Comparison of ENCODE assay signal across 8 cellular contexts in the genomic region with DNA sequence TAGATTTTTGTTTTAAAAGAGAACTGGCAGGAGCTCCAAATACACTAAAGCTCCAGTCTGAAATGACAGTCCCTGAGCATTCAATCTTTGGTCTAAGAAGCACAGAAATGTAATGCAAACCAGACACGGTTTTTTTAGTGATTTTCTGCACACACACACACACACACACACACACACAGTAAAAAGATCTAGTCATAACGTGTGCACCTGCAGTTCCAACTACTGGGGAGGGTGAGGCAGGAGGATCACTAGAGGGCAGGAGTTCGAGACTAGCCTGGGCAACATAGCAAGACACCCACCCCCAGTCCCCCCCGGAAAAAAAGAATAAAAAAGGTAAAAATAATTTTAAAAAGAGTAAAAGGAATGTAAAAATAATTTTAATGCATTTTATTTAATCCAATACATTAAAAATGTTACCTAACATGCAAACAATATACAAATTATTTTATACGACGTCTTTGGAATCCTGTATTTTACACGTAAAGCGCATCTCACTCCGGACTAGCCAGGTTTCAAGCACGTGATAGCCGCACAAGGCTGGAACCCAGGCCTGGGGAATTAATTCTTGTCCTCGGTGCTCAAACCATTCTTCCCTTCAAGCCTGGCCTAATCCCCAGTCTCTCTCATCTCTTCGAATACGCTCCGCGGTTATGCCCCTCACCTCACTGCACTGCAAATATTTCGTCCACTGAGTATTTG. TPM values are rescaled to one million over a fixed set of nuclear protein-coding genes. Genes with fewer than 3 reads are reported as not detected.
DNase-seq lines count a peak whose midpoint lies in the region; ATAC-seq and TF ChIP-seq lines count a peak whose summit lies in the region.

No MANE protein-coding gene starts in this region.

- WGBS in SK-N-SH (ENCODE audit: low lambda C conversion rate), result 2% methylated on average over 17 of the region's 17 CpGs
- 11% methylated on average over 17 of the region's 17 CpGs for WGBS in hepatocyte (ENCODE audit: low lambda C conversion rate, missing lambda C conversion rate)

- peaks cover 58% of the 10 kb centered on the region for H3K4me1 Mint-ChIP-seq in stimulated activated naive CD8-positive, alpha-beta T cell treated with anti-CD3 and anti-CD28 coated beads, Interleukin-15, amount 100 ng/mL, for 72 hours

- no peaks in the 10 kb centered on the region for H3K27me3 ChIP-seq in SK-N-SH (ENCODE audit: insufficient read depth)
- H3K27me3 ChIP-seq in hepatocyte, result no peaks in the 10 kb centered on the region

- DNase-seq in SK-N-SH (no peak), hepatocyte (ENCODE audit: low spot score) (no peak), NCI-H526 treated with DMSO at 0.1 percent for 48 hours (lab: John Stamatoyannopoulos, UW) (no peak), NCI-H1436 treated with DMSO at 0.1 percent for 48 hours (lab: John Stamatoyannopoulos, UW) (no peak)
- DNase-seq in stimulated activated naive CD8-positive, alpha-beta T cell treated with anti-CD3 and anti-CD28 coated beads, Interleukin-15, amount 100 ng/mL, for 72 hours, result no peak

- peaks cover 10% of the 10 kb centered on the region for H3F3A ChIP-seq in SK-N-SH (replicated peaks; ENCODE audit: insufficient read depth)

- H3K9ac ChIP-seq in SK-N-SH, result peak overlapping the region; percentile 97

- peak overlapping the region; percentile 100 for H3K4me3 Mint-ChIP-seq in stimulated activated naive CD8-positive, alpha-beta T cell treated with anti-CD3 and anti-CD28 coated beads, Interleukin-15, amount 100 ng/mL, for 72 hours

- no peak for TF ChIP-seq EP300 in SK-N-SH (IDR thresholded peaks at IDR 0.05; ENCODE audit: borderline replicate concordance in 1 of 2, low read depth in 1 of 2, low read length in 1 of 2)

- H3K9me3 Mint-ChIP-seq in stimulated activated naive CD8-positive, alpha-beta T cell treated with anti-CD3 and anti-CD28 coated beads, Interleukin-15, amount 100 ng/mL, for 72 hours, result peaks cover 1 to 3% of the 10 kb centered on the region in 2 donors

- POLR2A ChIA-PET in SK-N-SH (lab: Yijun Ruan, JAX), result interaction anchor here (0.6 to 2.1 kb wide), 9 partner anchors 7 to 815 kb away, joined by 3 to 7 read pairs (median 3); no protein-coding TSS in a partner anchor

- H4K20me1 ChIP-seq in SK-N-SH (ENCODE audit: insufficient read depth), result peaks cover 4% of the 10 kb centered on the region; the same call in 1 of the 2 replicates
- no peaks in the 10 kb centered on the region for H4K20me1 ChIP-seq in hepatocyte (ENCODE audit: insufficient read depth, poor library complexity, severe bottlenecking)

- peaks cover 0 to 3% of the 10 kb centered on the region in 2 experiments for H3K36me3 ChIP-seq in SK-N-SH (replicated peaks in 1 of 2; ENCODE audit: control insufficient read depth in 1 of 2, insufficient read depth in 2 of 2, low read length in 1 of 2)
- H3K36me3 ChIP-seq in hepatocyte (replicated peaks; ENCODE audit: insufficient read depth, low read depth), result no peaks in the 10 kb centered on the region

- H3K79me2 ChIP-seq in SK-N-SH (ENCODE audit: insufficient read depth), result peaks cover 63% of the 10 kb centered on the region
- H3K79me2 ChIP-seq in hepatocyte, result peaks cover 50% of the 10 kb centered on the region

- peaks cover 11 to 14% of the 10 kb centered on the region in 2 experiments; a peak in 2 of 4 replicates for H3K4me1 ChIP-seq in SK-N-SH (ENCODE audit: control insufficient read depth in 1 of 2, insufficient read depth in 2 of 2, low read depth in 1 of 2, low read length in 1 of 2)
- peaks cover 20% of the 10 kb centered on the region for H3K4me1 ChIP-seq in hepatocyte (ENCODE audit: insufficient read depth)

- peak overlapping the region; percentile 98 to 99 for H3K27ac Mint-ChIP-seq in stimulated activated naive CD8-positive, alpha-beta T cell treated with anti-CD3 and anti-CD28 coated beads, Interleukin-15, amount 100 ng/mL, for 72 hours

- ATAC-seq in SK-N-SH treated with all-trans-retinoic acid at 6 μM for 48 hours (no peak), HG02973 (IDR thresholded peaks at IDR 0.05; ENCODE audit: unreplicated experiment) (no peak)
- ATAC-seq in stimulated activated naive CD8-positive, alpha-beta T cell treated with anti-CD3 and anti-CD28 coated beads, Interleukin-15, amount 100 ng/mL, for 72 hours, result no peak

- no peak for TF ChIP-seq RAD21 in SK-N-SH (IDR thresholded peaks at IDR 0.05; ENCODE audit: low read length)

- H2AFZ ChIP-seq in SK-N-SH (ENCODE audit: low read depth) (peak overlapping the region; percentile 81), hepatocyte (peak overlapping the region; percentile 70)

- H3K27ac ChIP-seq in SK-N-SH (ENCODE audit: low read depth in 2 of 2, low read length in 1 of 2), result peak overlapping the region; percentile 78 to 85
- H3K27ac ChIP-seq in hepatocyte, result peak overlapping the region; percentile 97

- H3K4me2 ChIP-seq in SK-N-SH (peak overlapping the region; percentile 84), hepatocyte (peak overlapping the region; percentile 85)

- no peaks in the 10 kb centered on the region for H3K27me3 Mint-ChIP-seq in stimulated activated naive CD8-positive, alpha-beta T cell treated with anti-CD3 and anti-CD28 coated beads, Interleukin-15, amount 100 ng/mL, for 72 hours

- H3K9me2 ChIP-seq in SK-N-SH, result no peaks in the 10 kb centered on the region
- no peaks in the 10 kb centered on the region for H3K9me2 ChIP-seq in hepatocyte (replicated peaks; ENCODE audit: insufficient read depth)

- CTCF ChIA-PET in SK-N-SH (lab: Yijun Ruan, JAX), result interaction anchor here (0.6 to 1.6 kb wide), 7 partner anchors 14 to 220 kb away, joined by 3 to 7 read pairs (median 4); no protein-coding TSS in a partner anchor

- H3K9me3 ChIP-seq in SK-N-SH (no peaks in the 10 kb centered on the region), hepatocyte (ENCODE audit: low read depth) (no peaks in the 10 kb centered on the region)

- TF ChIP-seq CTCF in SK-N-SH (IDR thresholded peaks at IDR 0.05) (no peak), WI38 (IDR thresholded peaks at IDR 0.05; ENCODE audit: low read depth, low read length) (no peak), hepatocyte (IDR thresholded peaks at IDR 0.05; ENCODE audit: poor library complexity) (no peak)

- peak overlapping the region; percentile 75 to 98 for H3K4me3 ChIP-seq in SK-N-SH (ENCODE audit: low read depth in 2 of 2, low read length in 1 of 2)
- peak overlapping the region; percentile 98 for H3K4me3 ChIP-seq in WI38 (ENCODE audit: low read depth, low read length)
- peak overlapping the region; percentile 79 for H3K4me3 ChIP-seq in hepatocyte

TF ChIP-seq in SK-N-SH, 30 proteins besides CTCF, POLR2A, EP300 and RAD21 (continues in another document):
- no peak for TF ChIP-seq TCF12 (IDR thresholded peaks at IDR 0.05)
- TF ChIP-seq TEAD4 (IDR thresholded peaks at IDR 0.05; ENCODE audit: borderline replicate concordance, insufficient read depth), result no peak
- TF ChIP-seq MEF2A (IDR thresholded peaks at IDR 0.05; ENCODE audit: borderline replicate concordance, low read depth), result no peak
- TF ChIP-seq, protein P1, sequence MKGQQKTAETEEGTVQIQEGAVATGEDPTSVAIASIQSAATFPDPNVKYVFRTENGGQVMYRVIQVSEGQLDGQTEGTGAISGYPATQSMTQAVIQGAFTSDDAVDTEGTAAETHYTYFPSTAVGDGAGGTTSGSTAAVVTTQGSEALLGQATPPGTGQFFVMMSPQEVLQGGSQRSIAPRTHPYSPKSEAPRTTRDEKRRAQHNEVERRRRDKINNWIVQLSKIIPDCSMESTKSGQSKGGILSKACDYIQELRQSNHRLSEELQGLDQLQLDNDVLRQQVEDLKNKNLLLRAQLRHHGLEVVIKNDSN (IDR thresholded peaks at IDR 0.05; ENCODE audit: borderline replicate concordance, low read depth), result no peak
- TF ChIP-seq FOXM1 (IDR thresholded peaks at IDR 0.05; ENCODE audit: low read depth), result no peak

TF ChIP-seq in SK-N-SH treated with all-trans-retinoic acid at 6 μM for 48 hours, 23 proteins besides CTCF, POLR2A, EP300 and RAD21:
- TF ChIP-seq PPARA (CRISPR knock-in tag; IDR thresholded peaks at IDR 0.05; ENCODE audit: borderline replicate concordance) (no peak), ARNTL (CRISPR knock-in tag; IDR thresholded peaks at IDR 0.05; ENCODE audit: borderline replicate concordance, low read depth) (no peak), ZNF8 (CRISPR knock-in tag; IDR thresholded peaks at IDR 0.05) (no peak), ZNF70 (CRISPR knock-in tag; IDR thresholded peaks at IDR 0.05) (no peak)
- TF ChIP-seq, protein P2, sequence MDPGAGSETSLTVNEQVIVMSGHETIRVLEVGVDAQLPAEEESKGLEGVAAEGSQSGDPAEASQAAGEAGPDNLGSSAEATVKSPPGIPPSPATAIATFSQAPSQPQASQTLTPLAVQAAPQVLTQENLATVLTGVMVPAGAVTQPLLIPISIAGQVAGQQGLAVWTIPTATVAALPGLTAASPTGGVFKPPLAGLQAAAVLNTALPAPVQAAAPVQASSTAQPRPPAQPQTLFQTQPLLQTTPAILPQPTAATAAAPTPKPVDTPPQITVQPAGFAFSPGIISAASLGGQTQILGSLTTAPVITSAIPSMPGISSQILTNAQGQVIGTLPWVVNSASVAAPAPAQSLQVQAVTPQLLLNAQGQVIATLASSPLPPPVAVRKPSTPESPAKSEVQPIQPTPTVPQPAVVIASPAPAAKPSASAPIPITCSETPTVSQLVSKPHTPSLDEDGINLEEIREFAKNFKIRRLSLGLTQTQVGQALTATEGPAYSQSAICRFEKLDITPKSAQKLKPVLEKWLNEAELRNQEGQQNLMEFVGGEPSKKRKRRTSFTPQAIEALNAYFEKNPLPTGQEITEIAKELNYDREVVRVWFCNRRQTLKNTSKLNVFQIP (CRISPR knock-in tag; IDR thresholded peaks at IDR 0.05; ENCODE audit: borderline replicate concordance, low read depth), result no peak

RNA-seq across cellular contexts. Expression of a gene that starts 0.8 kb away (rescaled TPM):
- 14.5 and 16.5 TPM in 2 replicates for polyA plus RNA-seq in SK-N-SH (2012; rRNA removed)
- 12.8 and 14.4 TPM in 2 replicates for polyA plus RNA-seq in SK-N-SH (2012; cell fraction: cytosol; rRNA removed)
- 16.3 and 19.4 TPM in 2 replicates for polyA plus RNA-seq in SK-N-SH (2012; cell fraction: nucleus; rRNA removed)
- total RNA-seq in hepatocyte, result 10.3 and 15.3 TPM in 2 replicates
- polyA plus RNA-seq in hepatocyte, result 19.8 and 21.7 TPM in 2 replicates

RNA-seq across cellular contexts. Expression of a gene that starts 23.6 kb away (rescaled TPM):
- polyA plus RNA-seq in SK-N-SH (2012; rRNA removed), result 32.6 and 33.4 TPM in 2 replicates
- polyA plus RNA-seq in SK-N-SH (2012; cell fraction: cytosol; rRNA removed), result 27.7 and 36.1 TPM in 2 replicates
- 23.4 and 24.7 TPM in 2 replicates for polyA plus RNA-seq in SK-N-SH (2012; cell fraction: nucleus; rRNA removed)
- total RNA-seq in hepatocyte, result 48.0 and 59.0 TPM in 2 replicates
- 33.1 and 38.6 TPM in 2 replicates for polyA plus RNA-seq in hepatocyte
